ENCODE assay signal across 13 cellular contexts in genomic region chr10:95478185-95478584, GRCh38.
DNase-seq lines count a peak whose midpoint lies in the region; ATAC-seq and TF ChIP-seq lines count a peak whose summit lies in the region.
"Had no signal": no experiment of that assay in that cellular context is flagged by ENCODE, and none has a peak within 500 bp of the region (broad histone marks: within the 10 kb centered on the region; RNA-seq: fewer than 3 reads in every experiment).

No MANE protein-coding gene starts in this region.

- H3K27ac Mint-ChIP-seq in neural progenitor cell, result peak overlapping the region; percentile 22
- H3K27ac Mint-ChIP-seq: activated T-helper 2 cell treated with anti-CD3 and anti-CD28 coated beads, Interferon-gamma antibody, Interleukin-2, Interleukin-4, amounts not matched to agents 10 μg/mL and 5 μg/mL and 100 μg/mL, durations not matched to agents 14 hours and 24 hours and 36 hours had no signal

- H3K4me1 Mint-ChIP-seq in neural progenitor cell, result peaks cover 62% of the 10 kb centered on the region

- H3F3A ChIP-seq in neural progenitor cell (ENCODE audit: low read depth), result no peaks in the 10 kb centered on the region

- H3K27ac ChIP-seq in ascending aorta, result peak overlapping the region; percentile 95 to 96
- H3K27ac ChIP-seq in foreskin keratinocyte, result no peak overlapping the region
- no peak overlapping the region for H3K27ac ChIP-seq in neural progenitor cell
- peak overlapping the region; percentile 87 to 91 for H3K27ac ChIP-seq in tibial artery
- H3K27ac ChIP-seq: PC-9 had no signal

- H3K36me3 Mint-ChIP-seq in neural progenitor cell, result no peaks in the 10 kb centered on the region

- no peaks in the 10 kb centered on the region for H3K79me2 ChIP-seq in neural progenitor cell (ENCODE audit: low read depth)

- peaks cover 8 to 25% of the 10 kb centered on the region in 2 donors for H3K36me3 ChIP-seq in ascending aorta
- no peaks in the 10 kb centered on the region for H3K36me3 ChIP-seq in neural progenitor cell
- H3K36me3 ChIP-seq in tibial artery, result peaks cover 0 to 10% (median 0%) of the 10 kb centered on the region in 3 donors

- peaks cover 45 to 88% of the 10 kb centered on the region in 2 donors for H3K4me1 ChIP-seq in ascending aorta
- H3K4me1 ChIP-seq in foreskin keratinocyte, result no peaks in the 10 kb centered on the region
- peaks cover 21% of the 10 kb centered on the region for H3K4me1 ChIP-seq in neural progenitor cell
- H3K4me1 ChIP-seq in tibial artery, result peaks cover 8 to 100% (median 92%) of the 10 kb centered on the region in 4 donors

- no peak overlapping the region for H3K9ac ChIP-seq in neural progenitor cell

- no peak for TF ChIP-seq CTCF in ascending aorta (IDR thresholded peaks at IDR 0.05)
- TF ChIP-seq CTCF in foreskin keratinocyte (conservative IDR thresholded peaks at IDR 0.05), result no peak
- no peak for TF ChIP-seq CTCF in neural progenitor cell (IDR thresholded peaks at IDR 0.05)
- TF ChIP-seq CTCF in tibial artery (IDR thresholded peaks at IDR 0.05), result no peak

- H3K4me2 ChIP-seq in neural progenitor cell, result no peak overlapping the region
- H3K4me2 ChIP-seq: PC-9 had no signal

- no peak overlapping the region for H3K4me3 ChIP-seq in ascending aorta
- H3K4me3 ChIP-seq in neural progenitor cell, result no peak overlapping the region
- H3K4me3 ChIP-seq in tibial artery, result no peak overlapping the region
- H3K4me3 ChIP-seq: PC-9 had no signal

- H3K9me3 Mint-ChIP-seq in neural progenitor cell, result no peaks in the 10 kb centered on the region
- H3K9me3 Mint-ChIP-seq: activated T-helper 2 cell treated with anti-CD3 and anti-CD28 coated beads, Interferon-gamma antibody, Interleukin-2, Interleukin-4, amounts not matched to agents 10 μg/mL and 5 μg/mL and 100 μg/mL, durations not matched to agents 14 hours and 24 hours and 36 hours had no signal

- no peak overlapping the region for H2AFZ ChIP-seq in neural progenitor cell (replicated peaks)
- H2AFZ ChIP-seq: PC-9 had no signal

- H3K9me3 ChIP-seq in ascending aorta (no peaks in the 10 kb centered on the region), neural progenitor cell (ENCODE audit: low read depth) (no peaks in the 10 kb centered on the region), tibial artery (no peaks in the 10 kb centered on the region)

- no peaks in the 10 kb centered on the region for H3K27me3 ChIP-seq in ascending aorta
- peaks cover 6% of the 10 kb centered on the region for H3K27me3 ChIP-seq in foreskin keratinocyte
- H3K27me3 ChIP-seq in neural progenitor cell, result no peaks in the 10 kb centered on the region
- H3K27me3 ChIP-seq in tibial artery, result no peaks in the 10 kb centered on the region

- peaks cover under 1% of the 10 kb centered on the region for H3K27me3 Mint-ChIP-seq in neural progenitor cell (ENCODE audit: insufficient read depth, low read depth)

- no peak overlapping the region for H3K4me3 Mint-ChIP-seq in neural progenitor cell

- intact Hi-C loops in ascending aorta (cut with DNase I), result loop anchor here (2.0 kb wide), 1 partner anchor 69 kb away; no protein-coding TSS in a partner anchor
- intact Hi-C loops in tibial artery (cut with DNase I; ENCODE audit: low total_unique reads), result no loop called here

- DNase-seq in ascending aorta (ENCODE audit: low spot score in 2 of 2) (no peak), foreskin keratinocyte (no peak), neural progenitor cell (ENCODE audit: low spot score) (no peak), tibial artery (no peak), GOT3 (lab: John Stamatoyannopoulos, UW) (no peak), H4 (ENCODE audit: low spot score) (no peak)
- no peak for DNase-seq in stimulated activated CD4-positive, alpha-beta T cell treated with anti-CD3 and anti-CD28 coated beads, Interleukin-4, amount 100 ng/mL, for 4 hours
- DNase-seq: activated CD8-positive, alpha-beta memory T cell treated with anti-CD3 and anti-CD28 coated beads for 24 hours; Calu3; NCI-H2081; NCI-H526 treated with DMSO at 0.1 percent for 48 hours; PC-9 had no signal

- no peaks in the 10 kb centered on the region for H4K20me1 ChIP-seq in neural progenitor cell (ENCODE audit: low read depth)

- peak; percentile 54 for ATAC-seq in foreskin keratinocyte

Comparison
In these comparisons a context has a peak if more than half of its experiments do, and no peak if none do; other contexts are left out.
1. H3K27ac ChIP-seq: peak in ascending aorta (2 of 2) and tibial artery (2 of 2); none in foreskin keratinocyte (single experiment) and neural progenitor cell (single experiment).